ENCODE assay signal across 18 cellular contexts in the genomic region with DNA sequence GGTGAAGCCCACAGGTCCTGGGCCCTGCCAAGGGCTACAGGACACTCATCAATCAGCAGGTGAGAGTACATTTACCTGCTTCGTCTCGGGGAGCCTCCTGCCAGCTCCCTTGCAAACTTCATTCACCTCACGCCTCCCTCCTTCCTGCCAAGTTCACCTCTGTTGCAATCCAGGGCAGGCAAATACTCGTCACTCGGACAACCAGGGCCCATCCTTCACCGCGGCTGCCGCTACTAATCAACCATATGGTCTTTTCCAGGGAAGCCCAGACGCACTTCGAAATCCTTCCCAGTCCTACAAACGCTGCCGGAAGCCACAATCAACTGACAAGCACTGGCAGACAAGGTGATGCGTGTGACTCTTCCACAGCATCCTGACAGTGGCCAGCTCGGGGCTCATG.
DNase-seq lines count a peak whose midpoint lies in the region; TF ChIP-seq lines count a peak whose summit lies in the region.
"Had no signal": no experiment of that assay in that cellular context is flagged by ENCODE, and none has a peak within 500 bp of the region (broad histone marks: within the 10 kb centered on the region; RNA-seq: fewer than 3 reads in every experiment).

No MANE protein-coding gene starts in this region.

- peak overlapping the region; percentile 39 to 80 (median 65) for H3K27ac ChIP-seq in esophagus squamous epithelium
- peak overlapping the region; percentile 27 to 61 for H3K27ac ChIP-seq in prostate gland
- no peak overlapping the region for H3K27ac ChIP-seq in sigmoid colon
- H3K27ac ChIP-seq: heart left ventricle, ovary, thoracic aorta had no signal

- no peak for TF ChIP-seq POLR2A in esophagus squamous epithelium (IDR thresholded peaks at IDR 0.05)
- TF ChIP-seq POLR2A in prostate gland (IDR thresholded peaks at IDR 0.05): no peak
- no peak for TF ChIP-seq POLR2A in sigmoid colon (IDR thresholded peaks at IDR 0.05)

- no peaks in the 10 kb centered on the region for H3K36me3 ChIP-seq in esophagus squamous epithelium
- no peaks in the 10 kb centered on the region for H3K36me3 ChIP-seq in prostate gland
- no peaks in the 10 kb centered on the region for H3K36me3 ChIP-seq in sigmoid colon
- H3K36me3 ChIP-seq: heart left ventricle, ovary, thoracic aorta had no signal

- WGBS in esophagus squamous epithelium, 2 donors: 42 to 46% methylated on average over 7 to 14 of the region's 14 CpGs
- WGBS in prostate gland: 57% methylated on average over 14 of the region's 14 CpGs
- 59 to 74% methylated on average over 14 of the region's 14 CpGs for WGBS in sigmoid colon, 2 donors

- peak; percentile 75 for DNase-seq in G401 (ENCODE audit: low spot score)
- peak; percentile 58 for DNase-seq in NCI-H69 (lab: John Stamatoyannopoulos, UW)
- DNase-seq in esophagus squamous epithelium (lab: John Stamatoyannopoulos, UW): no peak
- DNase-seq in prostate gland (ENCODE audit: low spot score): peak; percentile 33
- DNase-seq in KG1 (lab: John Stamatoyannopoulos, UW): no peak
- DNase-seq in activated gamma-delta T cell treated with Interleukin-2 at 50 U/mL for 16 hours: no peak
- no peak for DNase-seq in sigmoid colon
- DNase-seq: activated T-cell treated with anti-CD3 and anti-CD28 coated beads, Interleukin-2, amount 50 U/mL, for 72 hours; AML-193; effector CD8-positive, alpha-beta T cell; heart left ventricle; NCI-H2107; ovary; SHP77; stimulated activated CD4-positive, alpha-beta T cell treated with anti-CD3 and anti-CD28 coated beads, Interleukin-1b, Interleukin-23, amount 100 ng/mL, for 48 hours; stimulated activated naive CD4-positive, alpha-beta T cell had no signal

- in situ Hi-C loops in G401 (cut with HindIII; ENCODE audit: low sequenced_read_pairs): no loop called here

- no peak for TF ChIP-seq EP300 in sigmoid colon (IDR thresholded peaks at IDR 0.05)

- no peaks in the 10 kb centered on the region for H3K9me3 ChIP-seq in esophagus squamous epithelium
- H3K9me3 ChIP-seq in prostate gland: no peaks in the 10 kb centered on the region
- H3K9me3 ChIP-seq in sigmoid colon: no peaks in the 10 kb centered on the region
- H3K9me3 ChIP-seq: heart left ventricle, ovary, thoracic aorta had no signal

- intact Hi-C loops in esophagus squamous epithelium (cut with DNase I) (no loop called here), prostate gland (cut with DNase I) (no loop called here), sigmoid colon (cut with DNase I) (no loop called here)

- H3K4me1 ChIP-seq in esophagus squamous epithelium (peaks cover 0 to 26% (median 17%) of the 10 kb centered on the region in 3 donors), prostate gland (replicated peaks) (no peaks in the 10 kb centered on the region), sigmoid colon (peaks cover 0 to 8% (median 3%) of the 10 kb centered on the region in 4 donors)

- H3K27me3 ChIP-seq in esophagus squamous epithelium (peaks cover 0 to 60% (median 0%) of the 10 kb centered on the region in 4 donors), prostate gland (replicated peaks; ENCODE audit: insufficient read depth) (no peaks in the 10 kb centered on the region), sigmoid colon (no peaks in the 10 kb centered on the region)
- H3K27me3 ChIP-seq: heart left ventricle, ovary had no signal

- TF ChIP-seq CTCF in esophagus squamous epithelium (IDR thresholded peaks at IDR 0.05): no peak
- TF ChIP-seq CTCF in prostate gland (IDR thresholded peaks at IDR 0.05): no peak
- no peak for TF ChIP-seq CTCF in sigmoid colon (IDR thresholded peaks at IDR 0.05)

- H3K4me3 ChIP-seq in esophagus squamous epithelium (peak overlapping the region in 1 of 4 donors; percentile 27), prostate gland (no peak overlapping the region), sigmoid colon (no peak overlapping the region)
- H3K4me3 ChIP-seq: heart left ventricle, lung, ovary, thoracic aorta had no signal

Comparison
In these comparisons a context has a peak if more than half of its experiments do, and no peak if none do; other contexts are left out.
1. DNase-seq: peak in G401 (single experiment), NCI-H69 (single experiment) and prostate gland (single experiment); none in esophagus squamous epithelium (single experiment), KG1 (single experiment), activated gamma-delta T cell treated with Interleukin-2 at 50 U/mL for 16 hours (single experiment) and sigmoid colon (single experiment).
2. H3K27ac ChIP-seq: peak in esophagus squamous epithelium (4 of 4) and prostate gland (2 of 2); none in sigmoid colon (0 of 4).